15 cellular contexts compared by ENCODE assay signal in genomic region chr3:25355034-25355898, GRCh38.
"Had no signal": no experiment of that assay in that cellular context is flagged by ENCODE, and none has a peak within 500 bp of the region (broad histone marks: within the 10 kb centered on the region; RNA-seq: fewer than 3 reads in every experiment).

No MANE protein-coding gene starts in this region.

- H3K9me3 Mint-ChIP-seq: T-helper 1 cell treated with Interleukin-12 subunit alpha and Interleukin-12 subunit beta and Interleukin-4 antibody, amounts not matched to agents 30 μg/mL and 1 μg/mL, for 36 hours had no signal

- H3K36me3 ChIP-seq: sigmoid colon had no signal

- H3K4me3 Mint-ChIP-seq: activated CD4-positive, alpha-beta T cell treated with anti-CD3 and anti-CD28 coated beads, Interleukin-2, amount 10 ng/mL, durations not matched to agents 7 days and 5 days; activated naive CD4-positive, alpha-beta T cell treated with anti-CD3 and anti-CD28 coated beads for 36 hours; dendritic cell treated with granulocyte-macrophage colony-stimulating factor and Interleukin-4, amounts not matched to agents 40 ng/mL and 50 ng/mL, for 4 days; naive thymus-derived CD4-positive, alpha-beta T cell; stimulated activated naive CD8-positive, alpha-beta T cell treated with anti-CD3 and anti-CD28 coated beads, Interleukin-15, Interleukin-2, amounts not matched to agents 100 ng/mL and 50 ng/mL, for 24 hours; T-helper 1 cell treated with Interleukin-12 subunit alpha and Interleukin-12 subunit beta and Interleukin-4 antibody, amounts not matched to agents 30 μg/mL and 1 μg/mL, for 36 hours; WTC11 had no signal

- H3K36me3 Mint-ChIP-seq: naive thymus-derived CD4-positive, alpha-beta T cell had no signal

- H3K4me1 ChIP-seq: sigmoid colon, testis had no signal

- H3K27ac ChIP-seq: sigmoid colon, testis had no signal

- DNase-seq: activated CD4-positive, alpha-beta T cell treated with anti-CD3 and anti-CD28 coated beads, Interleukin-2, amount 10 ng/mL, durations not matched to agents 7 days and 5 days; activated CD8-positive, alpha-beta memory T cell treated with anti-CD3 and anti-CD28 coated beads for 24 hours; activated naive CD4-positive, alpha-beta T cell treated with anti-CD3 and anti-CD28 coated beads for 36 hours; central memory CD4-positive, alpha-beta T cell; erythroblast; left colon; naive thymus-derived CD4-positive, alpha-beta T cell; nucleus accumbens; sigmoid colon; stimulated activated CD4-positive, alpha-beta T cell treated with anti-CD3 and anti-CD28 coated beads, Interleukin-4, amount 100 ng/mL, for 1 hour; testis had no signal

- H3K4me3 ChIP-seq: sigmoid colon, testis had no signal

- H3K27me3 ChIP-seq: sigmoid colon, testis had no signal

- H3K4me1 Mint-ChIP-seq: activated CD4-positive, alpha-beta T cell treated with anti-CD3 and anti-CD28 coated beads, Interleukin-2, amount 10 ng/mL, durations not matched to agents 7 days and 5 days; naive thymus-derived CD4-positive, alpha-beta T cell; WTC11 had no signal

- H3K27me3 Mint-ChIP-seq: activated CD4-positive, alpha-beta T cell treated with anti-CD3 and anti-CD28 coated beads, Interleukin-2, amount 10 ng/mL, durations not matched to agents 7 days and 5 days; dendritic cell treated with granulocyte-macrophage colony-stimulating factor and Interleukin-4, amounts not matched to agents 40 ng/mL and 50 ng/mL, for 4 days; naive thymus-derived CD4-positive, alpha-beta T cell; stimulated activated naive CD8-positive, alpha-beta T cell treated with anti-CD3 and anti-CD28 coated beads, Interleukin-15, Interleukin-2, amounts not matched to agents 100 ng/mL and 50 ng/mL, for 24 hours had no signal

- H3K27ac Mint-ChIP-seq: activated CD4-positive, alpha-beta T cell treated with anti-CD3 and anti-CD28 coated beads, Interleukin-2, amount 10 ng/mL, durations not matched to agents 7 days and 5 days; activated naive CD4-positive, alpha-beta T cell treated with anti-CD3 and anti-CD28 coated beads for 36 hours; dendritic cell treated with granulocyte-macrophage colony-stimulating factor and Interleukin-4, amounts not matched to agents 40 ng/mL and 50 ng/mL, for 4 days; naive thymus-derived CD4-positive, alpha-beta T cell; stimulated activated naive CD8-positive, alpha-beta T cell treated with anti-CD3 and anti-CD28 coated beads, Interleukin-15, Interleukin-2, amounts not matched to agents 100 ng/mL and 50 ng/mL, for 24 hours; T-helper 1 cell treated with Interleukin-12 subunit alpha and Interleukin-12 subunit beta and Interleukin-4 antibody, amounts not matched to agents 30 μg/mL and 1 μg/mL, for 36 hours; WTC11 had no signal

- H3K9me3 ChIP-seq: testis had no signal
